Comparison of ENCODE assay signal across 8 cellular contexts in the genomic region with DNA sequence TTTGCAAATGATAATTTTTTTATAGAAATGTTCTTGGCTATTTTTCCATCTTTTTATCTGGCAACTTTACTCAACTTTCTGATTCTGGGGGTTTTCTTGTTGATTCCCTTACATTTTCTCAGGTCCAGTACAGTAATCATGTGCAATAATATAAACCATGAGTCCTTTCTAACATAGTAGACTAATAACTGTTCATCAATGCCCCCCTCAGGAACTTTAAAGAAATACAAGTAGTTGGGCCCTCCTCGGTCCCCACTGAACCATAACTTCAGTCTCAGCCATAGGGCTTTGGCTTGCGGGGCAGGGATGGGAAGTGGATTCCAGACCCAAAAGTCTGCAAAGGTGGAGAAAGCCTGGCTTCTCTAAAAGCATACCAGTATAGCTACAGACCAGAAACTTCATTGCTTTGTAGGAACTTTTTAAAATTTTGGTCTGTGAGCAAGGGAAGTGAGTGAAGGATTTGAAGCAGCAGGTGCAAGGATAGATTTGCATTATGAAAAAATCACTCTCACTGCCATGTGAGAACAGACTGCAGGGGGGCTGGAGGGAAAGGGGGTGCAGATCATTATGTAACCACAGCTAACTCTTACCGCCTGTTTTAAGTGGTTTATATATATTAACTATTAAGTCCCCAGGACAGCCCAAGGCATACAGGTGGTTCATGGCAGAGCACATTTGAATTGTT. TPM values are rescaled to one million over a fixed set of nuclear protein-coding genes. Genes with fewer than 3 reads are reported as not detected.
DNase-seq lines count a peak whose midpoint lies in the region; ATAC-seq and TF ChIP-seq lines count a peak whose summit lies in the region.

No MANE protein-coding gene starts in this region.

- H3K9me2 ChIP-seq in DOHH2 (replicated peaks; ENCODE audit: control insufficient read depth, low read length) = no peaks in the 10 kb centered on the region

- TF ChIP-seq CTCF in DOHH2 (IDR thresholded peaks at IDR 0.05; ENCODE audit: low read depth, low read length, poor library complexity, severe bottlenecking) (peak; percentile 52), HEK293 (tag by site-specific recombination; IDR thresholded peaks at IDR 0.05) (no peak), sigmoid colon (IDR thresholded peaks at IDR 0.05) (peak in 1 of 4 experiments; percentile 12)

- H3K4me3 ChIP-seq in DOHH2 (ENCODE audit: low read length) = no peak overlapping the region
- H3K4me3 ChIP-seq in HEK293 (ENCODE audit: low read depth, low read length) = no peak overlapping the region
- H3K4me3 ChIP-seq in aorta (ENCODE audit: low read length in 2 of 2) = no peak overlapping the region
- no peak overlapping the region for H3K4me3 ChIP-seq in sigmoid colon

- H3K27ac ChIP-seq in DOHH2 (ENCODE audit: low read depth, low read length) (no peak overlapping the region), HEK293 (ENCODE audit: extremely low read depth, low read depth, low read length) (no peak overlapping the region), aorta (ENCODE audit: low read depth in 1 of 2, low read length in 2 of 2) (no peak overlapping the region), sigmoid colon (no peak overlapping the region)

- CTCF ChIA-PET in HEK293 (lab: Yijun Ruan, JAX) = interaction anchor here (0.6 to 4.7 kb wide), 10 partner anchors 9 to 128 kb away, joined by 3 to 47 read pairs (median 4); no protein-coding TSS in a partner anchor

- DNase-seq in RPMI7951 (ENCODE audit: low read depth) = peak; percentile 24
- DNase-seq in glomerular endothelial cell (ENCODE audit: extremely low read depth, low read depth, low spot score) = peak; percentile 7
- no peak for DNase-seq in aorta
- DNase-seq in sigmoid colon = no peak

- H3K4me2 ChIP-seq in DOHH2 (ENCODE audit: low read length) = 0 out of 2 replicates have a peak overlapping the region, but pooled peaks have one; percentile 8

- H3K36me3 ChIP-seq in DOHH2 (ENCODE audit: control insufficient read depth, low read length) (no peaks in the 10 kb centered on the region), HEK293 (ENCODE audit: control insufficient read depth in 2 of 2, insufficient read depth in 1 of 2, low read length in 2 of 2) (no peaks in the 10 kb centered on the region), aorta (ENCODE audit: control insufficient read depth in 1 of 2, insufficient read depth in 2 of 2, low read length in 1 of 2) (no peaks in the 10 kb centered on the region), sigmoid colon (no peaks in the 10 kb centered on the region)

- H3K79me2 ChIP-seq in DOHH2 (ENCODE audit: control insufficient read depth, low read length) = no peaks in the 10 kb centered on the region

- 50 to 55% methylated on average over 3 of the region's 3 CpGs for WGBS in aorta, 2 donors
- WGBS in sigmoid colon, 2 donors = 42 to 58% methylated on average over 3 of the region's 3 CpGs

- TF ChIP-seq EP300 in sigmoid colon (IDR thresholded peaks at IDR 0.05) = no peak

- no peaks in the 10 kb centered on the region for H4K20me1 ChIP-seq in DOHH2 (ENCODE audit: control insufficient read depth, insufficient read depth, low read depth, low read length)

- H3K9me3 ChIP-seq in DOHH2 (ENCODE audit: control insufficient read depth, insufficient read depth, low read length) (no peaks in the 10 kb centered on the region), HEK293 (ENCODE audit: control insufficient read depth, insufficient read depth, low read depth, low read length) (no peaks in the 10 kb centered on the region), aorta (ENCODE audit: control insufficient read depth, low read length) (no peaks in the 10 kb centered on the region), sigmoid colon (no peaks in the 10 kb centered on the region)

- peaks cover 8% of the 10 kb centered on the region; the same call in 1 of the 2 replicates for H3K27me3 ChIP-seq in DOHH2 (ENCODE audit: control insufficient read depth, low read length)
- H3K27me3 ChIP-seq in aorta (ENCODE audit: control insufficient read depth in 1 of 2, insufficient read depth in 2 of 2, low read length in 1 of 2) = no peaks in the 10 kb centered on the region
- H3K27me3 ChIP-seq in sigmoid colon = no peaks in the 10 kb centered on the region

- POLR2A ChIA-PET in HEK293 (lab: Yijun Ruan, JAX) = no interaction called here

- no peak for TF ChIP-seq POLR2A in sigmoid colon (IDR thresholded peaks at IDR 0.05)

- intact Hi-C loops in aorta (cut with DNase I) (no loop called here), sigmoid colon (cut with DNase I) (loop anchor here (1.0 kb wide), 1 partner anchor 37 kb away; no protein-coding TSS in a partner anchor)

- H3F3A ChIP-seq in DOHH2 (ENCODE audit: control insufficient read depth, insufficient read depth) = no peaks in the 10 kb centered on the region

- ATAC-seq in aorta (ENCODE audit: low FRiP score) (peak; percentile 59), GM21723 (IDR thresholded peaks at IDR 0.05; ENCODE audit: unreplicated experiment) (no peak), GM19023 (IDR thresholded peaks at IDR 0.05; ENCODE audit: unreplicated experiment) (no peak)

- H3K4me1 ChIP-seq in DOHH2 (ENCODE audit: control insufficient read depth, low read length) = peaks cover 6% of the 10 kb centered on the region
- H3K4me1 ChIP-seq in HEK293 (ENCODE audit: control insufficient read depth, insufficient read depth, low read length) = peaks cover 8% of the 10 kb centered on the region
- no peaks in the 10 kb centered on the region for H3K4me1 ChIP-seq in aorta (ENCODE audit: control insufficient read depth in 1 of 2, insufficient read depth in 2 of 2, low read length in 2 of 2)
- H3K4me1 ChIP-seq in sigmoid colon = peaks cover 0 to 38% (median 26%) of the 10 kb centered on the region in 4 donors

TF ChIP-seq in HEK293, 187 proteins besides CTCF, POLR2A, EP300 and RAD21:
- TF ChIP-seq ZNF596 (tag by site-specific recombination; IDR thresholded peaks at IDR 0.05) (no peak), ZNF701 (tag by site-specific recombination; IDR thresholded peaks at IDR 0.05) (no peak), GLI4 (tag by site-specific recombination; IDR thresholded peaks at IDR 0.05) (no peak), ZNF155 (tag by site-specific recombination; IDR thresholded peaks at IDR 0.05) (no peak), ZNF549 (tag by site-specific recombination; IDR thresholded peaks at IDR 0.05) (no peak), ZBTB17 (tag by site-specific recombination; IDR thresholded peaks at IDR 0.05) (no peak), ZNF544 (tag by site-specific recombination; IDR thresholded peaks at IDR 0.05) (no peak), SCRT2 (tag by site-specific recombination; IDR thresholded peaks at IDR 0.05) (0 out of 2 replicates have a peak, but pooled peaks have one; percentile 14), ZNF302 (tag by site-specific recombination; IDR thresholded peaks at IDR 0.05; ENCODE audit: low read depth) (no peak), GLIS2 (tag by site-specific recombination; IDR thresholded peaks at IDR 0.05) (no peak), ZNF654 (tag by site-specific recombination; IDR thresholded peaks at IDR 0.05; ENCODE audit: low read depth) (peak; percentile 30), ZNF707 (tag by site-specific recombination; IDR thresholded peaks at IDR 0.05) (no peak), ZNF776 (tag by site-specific recombination; IDR thresholded peaks at IDR 0.05; ENCODE audit: borderline replicate concordance) (no peak), HOXA7 (CRISPR knock-in tag; IDR thresholded peaks at IDR 0.05; ENCODE audit: borderline replicate concordance) (no peak)
- TF ChIP-seq, protein P1, sequence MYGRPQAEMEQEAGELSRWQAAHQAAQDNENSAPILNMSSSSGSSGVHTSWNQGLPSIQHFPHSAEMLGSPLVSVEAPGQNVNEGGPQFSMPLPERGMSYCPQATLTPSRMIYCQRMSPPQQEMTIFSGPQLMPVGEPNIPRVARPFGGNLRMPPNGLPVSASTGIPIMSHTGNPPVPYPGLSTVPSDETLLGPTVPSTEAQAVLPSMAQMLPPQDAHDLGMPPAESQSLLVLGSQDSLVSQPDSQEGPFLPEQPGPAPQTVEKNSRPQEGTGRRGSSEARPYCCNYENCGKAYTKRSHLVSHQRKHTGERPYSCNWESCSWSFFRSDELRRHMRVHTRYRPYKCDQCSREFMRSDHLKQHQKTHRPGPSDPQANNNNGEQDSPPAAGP (tag by site-specific recombination; IDR thresholded peaks at IDR 0.05) = no peak

RNA-seq across cellular contexts. Expression of gene TUB, which starts 10.5 kb away (rescaled TPM):
- under 0.01 and 0.10 TPM in 2 replicates for total RNA-seq in RPMI7951 (2014; rRNA removed; shearing (Covaris generic))
- total RNA-seq in glomerular endothelial cell (1.7 and 1.8 TPM in 2 replicates), aorta (10 to 100 TPM in 1 of 2 donors, 1 to 10 TPM in 1; 5.9 to 12.9 TPM), sigmoid colon (10 to 100 TPM in 2 of 4 donors, 1 to 10 TPM in 2; 6.7 to 18.3 (median 11.6) TPM)
- polyA plus RNA-seq in aorta (1 to 10 TPM; 1.5 to 4.0 TPM), sigmoid colon (1 to 10 TPM in 2 of 3 donors, under 1 TPM in 1; 0.23 to 1.8 (median 1.8) TPM)

Comparison
In these comparisons a context has a peak if more than half of its experiments do, and no peak if none do; other contexts are left out.
1. DNase-seq: peak in RPMI7951 (single experiment) and glomerular endothelial cell (single experiment); none in aorta (0 of 2) and sigmoid colon (single experiment).